10 cellular contexts compared by ENCODE assay signal in genomic region chr20:54345301-54345724, GRCh38.
DNase-seq lines count a peak whose midpoint lies in the region; ATAC-seq and TF ChIP-seq lines count a peak whose summit lies in the region.
"Had no signal": no experiment of that assay in that cellular context is flagged by ENCODE, and none has a peak within 500 bp of the region (broad histone marks: within the 10 kb centered on the region; RNA-seq: fewer than 3 reads in every experiment).

No MANE protein-coding gene starts in this region.

- H3K36me3 ChIP-seq in body of pancreas (replicated peaks in 1 of 2; ENCODE audit: insufficient read depth in 1 of 2, low read depth in 2 of 2): no peaks in the 10 kb centered on the region
- H3K36me3 ChIP-seq: BE2C, right lobe of liver had no signal

- CTCF ChIA-PET in activated CD4-positive, alpha-beta T cell treated with anti-CD3 and anti-CD28 coated beads for 36 hours (lab: Charles Lee): no interaction called here

- peak; percentile 42 for ATAC-seq in activated CD4-positive, alpha-beta T cell treated with anti-CD3 and anti-CD28 coated beads for 36 hours
- peak; percentile 90 for ATAC-seq in HG03571 (IDR thresholded peaks at IDR 0.05; ENCODE audit: unreplicated experiment)
- no peak for ATAC-seq in GM19455 (IDR thresholded peaks at IDR 0.05; ENCODE audit: unreplicated experiment)
- ATAC-seq in body of pancreas: no peak

- no peaks in the 10 kb centered on the region for H3K27me3 ChIP-seq in body of pancreas
- H3K27me3 ChIP-seq: BE2C, right lobe of liver had no signal

- peaks cover 7% of the 10 kb centered on the region for H3K4me1 ChIP-seq in body of pancreas
- H3K4me1 ChIP-seq: BE2C, right lobe of liver had no signal

- no peak overlapping the region for H3K27ac ChIP-seq in body of pancreas
- H3K27ac ChIP-seq: right lobe of liver had no signal

- no peak overlapping the region for H3K27ac Mint-ChIP-seq in activated CD4-positive, alpha-beta T cell treated with anti-CD3 and anti-CD28 coated beads for 36 hours
- H3K27ac Mint-ChIP-seq in type B pancreatic cell: no peak overlapping the region

- no peaks in the 10 kb centered on the region for H3K36me3 Mint-ChIP-seq in activated CD4-positive, alpha-beta T cell treated with anti-CD3 and anti-CD28 coated beads for 36 hours (ENCODE audit: low read depth)
- no peaks in the 10 kb centered on the region for H3K36me3 Mint-ChIP-seq in type B pancreatic cell

- intact Hi-C loops in activated CD4-positive, alpha-beta T cell treated with anti-CD3 and anti-CD28 coated beads for 36 hours (cut with DNase I, micrococcal nuclease): no loop called here
- intact Hi-C loops in body of pancreas (cut with DNase I): no loop called here

- DNase-seq in activated CD4-positive, alpha-beta T cell treated with anti-CD3 and anti-CD28 coated beads for 36 hours: no peak
- DNase-seq in activated CD4-positive, alpha-beta T cell treated with anti-CD3 and anti-CD28 coated beads for 1 hour: no peak
- peak; percentile 80 for DNase-seq in choroid plexus epithelial cell (ENCODE audit: low read depth)
- no peak for DNase-seq in type B pancreatic cell (ENCODE audit: extremely low spot score, unreplicated experiment)
- no peak for DNase-seq in body of pancreas
- DNase-seq in NCI-H446 treated with DMSO at 0.1 percent for 48 hours (lab: John Stamatoyannopoulos, UW): no peak
- DNase-seq: BE2C, right lobe of liver had no signal

- H3K4me3 Mint-ChIP-seq in activated CD4-positive, alpha-beta T cell treated with anti-CD3 and anti-CD28 coated beads for 36 hours: no peak overlapping the region
- peak overlapping the region; percentile 40 for H3K4me3 Mint-ChIP-seq in type B pancreatic cell

- H3K9me3 ChIP-seq in body of pancreas: no peaks in the 10 kb centered on the region
- H3K9me3 ChIP-seq: BE2C, right lobe of liver had no signal

- POLR2A ChIA-PET in activated CD4-positive, alpha-beta T cell treated with anti-CD3 and anti-CD28 coated beads for 36 hours (lab: Charles Lee): no interaction called here

- H3K4me3 ChIP-seq in choroid plexus epithelial cell (ENCODE audit: low read depth, low read length) (no peak overlapping the region), body of pancreas (no peak overlapping the region)
- H3K4me3 ChIP-seq: right lobe of liver had no signal

- peaks cover 16% of the 10 kb centered on the region for H3K27me3 Mint-ChIP-seq in activated CD4-positive, alpha-beta T cell treated with anti-CD3 and anti-CD28 coated beads for 36 hours
- H3K27me3 Mint-ChIP-seq in type B pancreatic cell: peaks cover 3% of the 10 kb centered on the region

- 44 to 52% methylated on average over 4 of the region's 4 CpGs for whole genome bisulfite sequencing in body of pancreas, 2 donors

- H3K4me1 Mint-ChIP-seq in activated CD4-positive, alpha-beta T cell treated with anti-CD3 and anti-CD28 coated beads for 36 hours: peaks cover 12% of the 10 kb centered on the region
- H3K4me1 Mint-ChIP-seq in type B pancreatic cell (ENCODE audit: unreplicated experiment): peaks cover 26% of the 10 kb centered on the region

- TF ChIP-seq CTCF in choroid plexus epithelial cell (conservative IDR thresholded peaks at IDR 0.05; ENCODE audit: low read depth, low read length) (no peak), type B pancreatic cell (conservative IDR thresholded peaks at IDR 0.05) (no peak), body of pancreas (IDR thresholded peaks at IDR 0.05) (no peak)

- H3K9me3 Mint-ChIP-seq in activated CD4-positive, alpha-beta T cell treated with anti-CD3 and anti-CD28 coated beads for 36 hours (ENCODE audit: low read depth): no peaks in the 10 kb centered on the region
- H3K9me3 Mint-ChIP-seq in type B pancreatic cell: no peaks in the 10 kb centered on the region

- TF ChIP-seq POLR2A in body of pancreas (IDR thresholded peaks at IDR 0.05): no peak

Comparison
In these comparisons a context has a peak if more than half of its experiments do, and no peak if none do; other contexts are left out.
1. ATAC-seq: peak in activated CD4-positive, alpha-beta T cell treated with anti-CD3 and anti-CD28 coated beads for 36 hours (single experiment) and HG03571 (single experiment); none in GM19455 (single experiment) and body of pancreas (single experiment).